22 cellular contexts compared by ENCODE assay signal in genomic region chr2:20198796-20199361, GRCh38. TPM values are rescaled to one million over a fixed set of nuclear protein-coding genes. Genes with fewer than 3 reads are reported as not detected.
DNase-seq lines count a peak whose midpoint lies in the region; ATAC-seq and TF ChIP-seq lines count a peak whose summit lies in the region.
"Had no signal": no experiment of that assay in that cellular context is flagged by ENCODE, and none has a peak within 500 bp of the region (broad histone marks: within the 10 kb centered on the region; RNA-seq: fewer than 3 reads in every experiment).

No MANE protein-coding gene starts in this region.

- POLR2A ChIA-PET in activated CD4-positive, alpha-beta T cell treated with anti-CD3 and anti-CD28 coated beads, Interleukin-2, amount 10 ng/mL, durations not matched to agents 7 days and 5 days (lab: Charles Lee), result no interaction called here
- POLR2A ChIA-PET in PC-9 (lab: Charles Lee; ENCODE audit: unreplicated experiment), result no interaction called here

- TF ChIP-seq CTCF in colonic mucosa (IDR thresholded peaks at IDR 0.05) (no peak), lower lobe of right lung (IDR thresholded peaks at IDR 0.05) (no peak), upper lobe of right lung (IDR thresholded peaks at IDR 0.05) (no peak), PC-9 (conservative IDR thresholded peaks at IDR 0.05) (no peak)

- peak overlapping the region; percentile 89 for H3K27ac ChIP-seq in colonic mucosa
- peak overlapping the region; percentile 73 for H3K27ac ChIP-seq in lower lobe of right lung
- H3K27ac ChIP-seq in upper lobe of right lung, result peak overlapping the region; percentile 63
- no peak overlapping the region for H3K27ac ChIP-seq in PC-9
- H3K27ac ChIP-seq: GM23248, heart right ventricle, tibial artery had no signal

- peaks cover 8% of the 10 kb centered on the region; the same call in 1 of the 2 replicates for H3F3A ChIP-seq in PC-9 (ENCODE audit: insufficient read depth, low read depth)

- no peaks in the 10 kb centered on the region for H3K36me3 Mint-ChIP-seq in activated CD4-positive, alpha-beta T cell treated with anti-CD3 and anti-CD28 coated beads, Interleukin-2, amount 10 ng/mL, durations not matched to agents 7 days and 5 days (ENCODE audit: low read depth)
- H3K36me3 Mint-ChIP-seq: activated CD4-positive, alpha-beta memory T cell treated with anti-CD3 and anti-CD28 coated beads for 36 hours; CD4-positive, CD25-positive, alpha-beta regulatory T cell; IgD-negative memory B cell; memory B cell; natural killer cell treated with Interleukin-12 subunit alpha and Interleukin-12 subunit beta and Interleukin-15 and Interleukin-18, amount 100 ng/mL, for 72 hours had no signal

- H3K9me3 Mint-ChIP-seq in activated CD4-positive, alpha-beta T cell treated with anti-CD3 and anti-CD28 coated beads, Interleukin-2, amount 10 ng/mL, durations not matched to agents 7 days and 5 days, result no peaks in the 10 kb centered on the region
- H3K9me3 Mint-ChIP-seq: activated CD4-positive, alpha-beta memory T cell treated with anti-CD3 and anti-CD28 coated beads for 36 hours; activated naive CD4-positive, alpha-beta T cell treated with anti-CD3 and anti-CD28 coated beads for 36 hours; CD4-positive, CD25-positive, alpha-beta regulatory T cell; effector memory CD8-positive, alpha-beta T cell; IgD-negative memory B cell; memory B cell; natural killer cell treated with Interleukin-12 subunit alpha and Interleukin-12 subunit beta and Interleukin-15 and Interleukin-18, amount 100 ng/mL, for 72 hours had no signal

- no TSS peak for BruUV-seq in PC-9 (replicated peaks; lab: Mats Ljungman, UMichigan)

- H3K9ac ChIP-seq in colonic mucosa (ENCODE audit: low read depth in 2 of 2, low read length in 2 of 2), result peak overlapping the region; percentile 30 to 77
- H3K9ac ChIP-seq: GM23248 had no signal

- no peaks in the 10 kb centered on the region for H3K27me3 Mint-ChIP-seq in activated CD4-positive, alpha-beta T cell treated with anti-CD3 and anti-CD28 coated beads, Interleukin-2, amount 10 ng/mL, durations not matched to agents 7 days and 5 days
- H3K27me3 Mint-ChIP-seq: activated CD4-positive, alpha-beta memory T cell treated with anti-CD3 and anti-CD28 coated beads for 36 hours had no signal

- H4K20me1 ChIP-seq in PC-9 (ENCODE audit: insufficient read depth), result no peaks in the 10 kb centered on the region

- H2AFZ ChIP-seq in PC-9, result no peak overlapping the region
- H2AFZ ChIP-seq: GM23248 had no signal

- no peaks in the 10 kb centered on the region for H3K27me3 ChIP-seq in colonic mucosa
- H3K27me3 ChIP-seq in lower lobe of right lung (ENCODE audit: low read depth), result no peaks in the 10 kb centered on the region
- H3K27me3 ChIP-seq in upper lobe of right lung, result no peaks in the 10 kb centered on the region
- no peaks in the 10 kb centered on the region for H3K27me3 ChIP-seq in PC-9 (ENCODE audit: insufficient read depth, low read depth)
- H3K27me3 ChIP-seq: heart right ventricle, tibial artery had no signal

- H3K79me2 ChIP-seq in PC-9 (ENCODE audit: low read depth), result no peaks in the 10 kb centered on the region

- H3K27ac Mint-ChIP-seq in activated CD4-positive, alpha-beta T cell treated with anti-CD3 and anti-CD28 coated beads, Interleukin-2, amount 10 ng/mL, durations not matched to agents 7 days and 5 days, result no peak overlapping the region
- H3K27ac Mint-ChIP-seq: activated CD4-positive, alpha-beta memory T cell treated with anti-CD3 and anti-CD28 coated beads for 36 hours; activated naive CD4-positive, alpha-beta T cell treated with anti-CD3 and anti-CD28 coated beads for 36 hours; CD4-positive, CD25-positive, alpha-beta regulatory T cell; effector memory CD8-positive, alpha-beta T cell; memory B cell; natural killer cell treated with Interleukin-12 subunit alpha and Interleukin-12 subunit beta and Interleukin-15 and Interleukin-18, amount 100 ng/mL, for 72 hours had no signal

- H3K9me3 ChIP-seq in colonic mucosa, result no peaks in the 10 kb centered on the region
- no peaks in the 10 kb centered on the region for H3K9me3 ChIP-seq in lower lobe of right lung
- H3K9me3 ChIP-seq in upper lobe of right lung, result no peaks in the 10 kb centered on the region
- no peaks in the 10 kb centered on the region for H3K9me3 ChIP-seq in PC-9 (ENCODE audit: insufficient read depth, low read depth)
- H3K9me3 ChIP-seq: heart right ventricle, tibial artery had no signal

- peak; percentile 33 for DNase-seq in Right ventricle myocardium inferior (ENCODE audit: missing footprints)
- DNase-seq in left cardiac atrium, result no peak
- DNase-seq in colonic mucosa, result no peak
- DNase-seq in lower lobe of right lung, result no peak
- no peak for DNase-seq in upper lobe of right lung
- DNase-seq in mesenteric fat pad (ENCODE audit: low spot score), result no peak
- no peak for DNase-seq in activated CD4-positive, alpha-beta T cell treated with anti-CD3 and anti-CD28 coated beads, Interleukin-2, amount 10 ng/mL, durations not matched to agents 7 days and 5 days
- DNase-seq in PC-9, result no peak
- DNase-seq: activated CD4-positive, alpha-beta memory T cell treated with anti-CD3 and anti-CD28 coated beads for 36 hours; activated naive CD4-positive, alpha-beta T cell treated with anti-CD3 and anti-CD28 coated beads for 36 hours; activated T-cell treated with anti-CD3 and anti-CD28 coated beads, Interleukin-2, amount 50 U/mL, for 1 hour; aorta; CD4-positive, CD25-positive, alpha-beta regulatory T cell; effector memory CD8-positive, alpha-beta T cell; GM23248; heart right ventricle; NCI-H2171 treated with DMSO at 0.1 percent for 48 hours; stimulated activated CD4-positive, alpha-beta T cell treated with anti-CD3 and anti-CD28 coated beads, Interleukin-12 subunit alpha, Interleukin-12 subunit beta, amount 100 ng/mL, for 4 hours; tibial artery had no signal

- H3K36me3 ChIP-seq in colonic mucosa (peaks cover 8% of the 10 kb centered on the region), lower lobe of right lung (peaks cover 14% of the 10 kb centered on the region), upper lobe of right lung (no peaks in the 10 kb centered on the region), PC-9 (ENCODE audit: low read depth) (no peaks in the 10 kb centered on the region)
- H3K36me3 ChIP-seq: heart right ventricle had no signal

- no peaks in the 10 kb centered on the region for H3K4me1 Mint-ChIP-seq in activated CD4-positive, alpha-beta T cell treated with anti-CD3 and anti-CD28 coated beads, Interleukin-2, amount 10 ng/mL, durations not matched to agents 7 days and 5 days
- H3K4me1 Mint-ChIP-seq: CD4-positive, CD25-positive, alpha-beta regulatory T cell; IgD-negative memory B cell; memory B cell had no signal

- ATAC-seq in Right ventricle myocardium inferior (no peak), left cardiac atrium (no peak), lower lobe of right lung (peak; percentile 10 to 23), upper lobe of right lung (peak; percentile 21)
- ATAC-seq: effector memory CD8-positive, alpha-beta T cell; heart right ventricle; natural killer cell treated with Interleukin-12 subunit alpha and Interleukin-12 subunit beta and Interleukin-15 and Interleukin-18, amount 100 ng/mL, for 72 hours had no signal

- H3K4me2 ChIP-seq in PC-9, result no peak overlapping the region

- H3K4me3 ChIP-seq in colonic mucosa (no peak overlapping the region), lower lobe of right lung (no peak overlapping the region), upper lobe of right lung (no peak overlapping the region), PC-9 (no peak overlapping the region)
- H3K4me3 ChIP-seq: GM23248, heart right ventricle, tibial artery had no signal

- CTCF ChIA-PET in activated CD4-positive, alpha-beta T cell treated with anti-CD3 and anti-CD28 coated beads, Interleukin-2, amount 10 ng/mL, durations not matched to agents 7 days and 5 days (lab: Charles Lee), result no interaction called here
- CTCF ChIA-PET in PC-9 (lab: Charles Lee), result no interaction called here

- H3K4me3 Mint-ChIP-seq in activated CD4-positive, alpha-beta T cell treated with anti-CD3 and anti-CD28 coated beads, Interleukin-2, amount 10 ng/mL, durations not matched to agents 7 days and 5 days, result no peak overlapping the region
- H3K4me3 Mint-ChIP-seq: activated CD4-positive, alpha-beta memory T cell treated with anti-CD3 and anti-CD28 coated beads for 36 hours; activated naive CD4-positive, alpha-beta T cell treated with anti-CD3 and anti-CD28 coated beads for 36 hours; effector memory CD8-positive, alpha-beta T cell; IgD-negative memory B cell; memory B cell; natural killer cell treated with Interleukin-12 subunit alpha and Interleukin-12 subunit beta and Interleukin-15 and Interleukin-18, amount 100 ng/mL, for 72 hours had no signal

- H3K9me2 ChIP-seq in PC-9 (ENCODE audit: insufficient read depth), result no peaks in the 10 kb centered on the region

- H3K4me1 ChIP-seq in colonic mucosa, result peaks cover 18% of the 10 kb centered on the region
- peaks cover 25% of the 10 kb centered on the region for H3K4me1 ChIP-seq in lower lobe of right lung
- H3K4me1 ChIP-seq in upper lobe of right lung, result peaks cover 7% of the 10 kb centered on the region
- H3K4me1 ChIP-seq in PC-9 (replicated peaks; ENCODE audit: insufficient read depth), result no peaks in the 10 kb centered on the region
- H3K4me1 ChIP-seq: heart right ventricle, tibial artery had no signal

- intact Hi-C loops in Right ventricle myocardium inferior (cut with DNase I) (no loop called here), left cardiac atrium (cut with DNase I) (no loop called here), colonic mucosa (cut with DNase I) (no loop called here), lower lobe of right lung (cut with DNase I) (no loop called here), upper lobe of right lung (cut with DNase I) (no loop called here), PC-9 (cut with micrococcal nuclease; ENCODE audit: unreplicated experiment) (no loop called here)

RNA-seq across cellular contexts. Expression of gene SDC1, which starts 26.1 kb away (rescaled TPM):
- total RNA-seq in Right ventricle myocardium inferior, result 0.68 TPM
- under 1 TPM; 0.21 to 0.50 TPM for total RNA-seq in left cardiac atrium
- total RNA-seq in colonic mucosa, result 100 to 1,000 TPM; 156 to 213 TPM
- total RNA-seq in lower lobe of right lung, result 90.0 TPM
- 148 TPM for total RNA-seq in upper lobe of right lung
- total RNA-seq in mesenteric fat pad, result 2.3 TPM
- total RNA-seq in activated CD4-positive, alpha-beta T cell treated with anti-CD3 and anti-CD28 coated beads, Interleukin-2, amount 10 ng/mL, durations not matched to agents 7 days and 5 days, result under 1 TPM in 1 of 2 experiments, not detected in 1; 0.19 TPM
- 114 and 128 TPM in 2 replicates for total RNA-seq in PC-9 (2021)
- total RNA-seq: CD4-positive, CD25-positive, alpha-beta regulatory T cell; natural killer cell treated with Interleukin-12 subunit alpha and Interleukin-12 subunit beta and Interleukin-15 and Interleukin-18, amount 100 ng/mL, for 72 hours had no signal

Comparison
In these comparisons a context has a peak if more than half of its experiments do, and no peak if none do; other contexts are left out.
1. ATAC-seq: peak in lower lobe of right lung (2 of 2) and upper lobe of right lung (single experiment); none in Right ventricle myocardium inferior (single experiment) and left cardiac atrium (0 of 2).
2. RNA of gene SDC1, which starts 26.1 kb away (total RNA-seq): 156 to 213 TPM in colonic mucosa, 148 TPM in upper lobe of right lung (single experiment), 114 to 128 TPM in PC-9 and 90.0 TPM in lower lobe of right lung (single experiment); 2.3 TPM in mesenteric fat pad (single experiment), 0.68 TPM in Right ventricle myocardium inferior (single experiment), 0.21 to 0.50 TPM in left cardiac atrium and 0.19 TPM in activated CD4-positive, alpha-beta T cell treated with anti-CD3 and anti-CD28 coated beads, Interleukin-2, amount 10 ng/mL, durations not matched to agents 7 days and 5 days; every median in the first group is over 10 times any median in the second.